Comparison of ENCODE assay signal across 12 cellular contexts in genomic region chr9:108093773-108094675, GRCh38.
A peak's percentile ranks its signal among the peaks of the same experiment; 100 is the strongest.
DNase-seq lines count a peak whose midpoint lies in the region; TF ChIP-seq lines count a peak whose summit lies in the region.
"Had no signal": no experiment of that assay in that cellular context is flagged by ENCODE, and none has a peak within 500 bp of the region (broad histone marks: within the 10 kb centered on the region; RNA-seq: fewer than 3 reads in every experiment).

No MANE protein-coding gene starts in this region.

- H3K4me3 ChIP-seq in brain microvascular endothelial cell (ENCODE audit: low read depth, low read length) (no peak overlapping the region), sigmoid colon (no peak overlapping the region)
- H3K4me3 ChIP-seq: HAP-1 had no signal

- H3K36me3 ChIP-seq in brain microvascular endothelial cell (replicated peaks) (no peaks in the 10 kb centered on the region), sigmoid colon (no peaks in the 10 kb centered on the region)
- H3K36me3 ChIP-seq: HAP-1 had no signal

- no peak for TF ChIP-seq POLR2A in sigmoid colon (IDR thresholded peaks at IDR 0.05)

- no peaks in the 10 kb centered on the region for H3K4me1 ChIP-seq in sigmoid colon

- no peaks in the 10 kb centered on the region for H3K27me3 ChIP-seq in brain microvascular endothelial cell (replicated peaks)
- no peaks in the 10 kb centered on the region for H3K27me3 ChIP-seq in sigmoid colon

- H3K27ac ChIP-seq in brain microvascular endothelial cell (no peak overlapping the region), sigmoid colon (peak overlapping the region in 1 of 4 donors; percentile 2)

- no peak for TF ChIP-seq EP300 in sigmoid colon (IDR thresholded peaks at IDR 0.05)

- TF ChIP-seq CTCF in brain microvascular endothelial cell (IDR thresholded peaks at IDR 0.05; ENCODE audit: low read depth, low read length, missing control alignments), result no peak
- no peak for TF ChIP-seq CTCF in sigmoid colon (IDR thresholded peaks at IDR 0.05)

- intact Hi-C loops in sigmoid colon (cut with DNase I), result no loop called here

- in situ Hi-C loops in brain microvascular endothelial cell (cut with HindIII; ENCODE audit: low pct_ligation_motif_present, low sequenced_read_pairs), result no loop called here

- DNase-seq in COLO668 (lab: John Stamatoyannopoulos, UW; ENCODE audit: unreplicated experiment), result peak; percentile 27
- peak; percentile 93 for DNase-seq in LoVo (ENCODE audit: low spot score)
- peak; percentile 2 for DNase-seq in brain microvascular endothelial cell
- DNase-seq in kidney glomerular epithelial cell (lab: John Stamatoyannopoulos, UW), result peak; percentile 98
- no peak for DNase-seq in sigmoid colon
- no peak for DNase-seq in DMS153 (lab: John Stamatoyannopoulos, UW)
- DNase-seq in NCI-H774 (lab: John Stamatoyannopoulos, UW), result no peak
- DNase-seq in NCI-H748 treated with DMSO at 0.1 percent for 48 hours (lab: John Stamatoyannopoulos, UW), result no peak
- DNase-seq: NCI-H1105 treated with DMSO at 0.1 percent for 48 hours; nucleus accumbens; stimulated activated naive CD8-positive, alpha-beta T cell treated with anti-CD3 and anti-CD28 coated beads, Interleukin-15, Interleukin-2, amounts not matched to agents 100 U/mL and 50 U/mL, for 24 hours had no signal

- peaks cover 0 to 4% (median 0%) of the 10 kb centered on the region in 4 donors for H3K9me3 ChIP-seq in sigmoid colon
- H3K9me3 ChIP-seq: HAP-1 had no signal

- 48 to 65% methylated on average over 1 of the region's 1 CpG for WGBS in sigmoid colon, 2 donors

Comparison
In these comparisons a context has a peak if more than half of its experiments do, and no peak if none do; other contexts are left out.
1. DNase-seq: peak in COLO668 (single experiment), LoVo (single experiment), brain microvascular endothelial cell (single experiment) and kidney glomerular epithelial cell (single experiment); none in sigmoid colon (single experiment), DMS153 (single experiment), NCI-H774 (single experiment) and NCI-H748 treated with DMSO at 0.1 percent for 48 hours (single experiment).